16 cellular contexts compared by ENCODE assay signal in the genomic region with DNA sequence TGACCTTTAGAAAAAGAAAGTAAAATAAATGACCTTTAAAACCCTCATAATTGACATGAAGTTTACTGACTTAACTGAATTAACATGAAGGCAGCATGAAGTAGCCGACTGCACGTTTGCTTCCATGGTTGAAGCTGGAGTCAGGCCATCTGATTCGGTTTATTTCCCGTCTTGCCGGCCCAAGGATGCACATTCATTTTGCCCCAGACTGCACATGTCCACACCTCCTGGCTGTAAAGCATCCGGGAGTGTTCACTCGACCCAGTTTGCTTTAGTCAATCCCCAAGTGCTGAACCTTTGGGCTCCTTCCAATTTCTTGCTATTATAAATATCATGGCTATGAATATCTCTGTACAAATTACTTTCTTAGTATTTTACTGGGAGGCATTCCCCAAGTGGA. TPM values are rescaled to one million over a fixed set of nuclear protein-coding genes. Genes with fewer than 3 reads are reported as not detected.
DNase-seq lines count a peak whose midpoint lies in the region; ATAC-seq, FAIRE-seq and TF ChIP-seq lines count a peak whose summit lies in the region.
"Had no signal": no experiment of that assay in that cellular context is flagged by ENCODE, and none has a peak within 500 bp of the region (broad histone marks: within the 10 kb centered on the region; RNA-seq: fewer than 3 reads in every experiment).

No MANE protein-coding gene starts in this region.

- peaks cover 19% of the 10 kb centered on the region for H3K4me1 ChIP-seq in ACC112 (ENCODE audit: control insufficient read depth, insufficient read depth, low read length, unreplicated experiment)
- H3K4me1 ChIP-seq in ascending aorta: peaks cover 0 to 10% of the 10 kb centered on the region in 2 donors
- H3K4me1 ChIP-seq in pancreas: no peaks in the 10 kb centered on the region

- peak in 1 of 2 donors; percentile 70 for DNase-seq in ascending aorta (ENCODE audit: low spot score in 2 of 2)
- DNase-seq in left cardiac atrium: no peak
- no peak for DNase-seq in pancreas
- no peak for DNase-seq in endothelial cell (ENCODE audit: low spot score)
- no peak for DNase-seq in Calu3
- DNase-seq: activated CD4-positive, alpha-beta T cell treated with anti-CD3 and anti-CD28 coated beads, Interleukin-2, amount 10 ng/mL, durations not matched to agents 7 days and 5 days; activated T-cell treated with anti-CD3 and anti-CD28 coated beads, Interleukin-2, amount 50 U/mL, for 48 hours; amygdala; glutamatergic neuron; naive thymus-derived CD4-positive, alpha-beta T cell; retina; stimulated activated CD4-positive, alpha-beta T cell treated with anti-CD3 and anti-CD28 coated beads, Interleukin-4, amount 100 ng/mL, for 24 hours had no signal

- ATAC-seq in left cardiac atrium: peak; percentile 59 to 66
- peak in 3 of 4 donors; percentile 27 to 31 (median 30) for ATAC-seq in pancreas
- ATAC-seq in GM19395 (IDR thresholded peaks at IDR 0.05; ENCODE audit: unreplicated experiment): no peak
- ATAC-seq in HG02588 (IDR thresholded peaks at IDR 0.05; ENCODE audit: unreplicated experiment): no peak
- ATAC-seq: naive thymus-derived CD4-positive, alpha-beta T cell had no signal

- no TSS peak for BruUV-seq in Calu3 (replicated peaks; lab: Mats Ljungman, UMichigan)

- FAIRE-seq in pancreas (lab: Jason Lieb, UNC): no peak

- H2AFZ ChIP-seq in ACC112 (ENCODE audit: low read length, unreplicated experiment): no peak overlapping the region

- no peak overlapping the region; the same call in 1 of the 2 replicates for H3K27ac ChIP-seq in ACC112 (ENCODE audit: low read depth, low read length)
- peak overlapping the region; percentile 5 to 35 for H3K27ac ChIP-seq in ascending aorta
- H3K27ac ChIP-seq in pancreas: no peak overlapping the region

- 55 to 65% methylated on average over 7 of the region's 7 CpGs for WGBS in pancreas, 2 donors

- H3K36me3 Mint-ChIP-seq in endothelial cell (ENCODE audit: low read depth, unreplicated experiment) (no peaks in the 10 kb centered on the region), Calu3 (ENCODE audit: insufficient read depth, unreplicated experiment) (no peaks in the 10 kb centered on the region)
- H3K36me3 Mint-ChIP-seq: naive thymus-derived CD4-positive, alpha-beta T cell had no signal

- H3K27me3 Mint-ChIP-seq in endothelial cell (ENCODE audit: unreplicated experiment) (peaks cover 9% of the 10 kb centered on the region), Calu3 (ENCODE audit: unreplicated experiment) (peaks cover 75% of the 10 kb centered on the region)

- no peaks in the 10 kb centered on the region for H3K4me1 Mint-ChIP-seq in endothelial cell (ENCODE audit: unreplicated experiment)
- H3K4me1 Mint-ChIP-seq in Calu3 (ENCODE audit: low read depth, unreplicated experiment): peaks cover 1% of the 10 kb centered on the region

- H3K27me3 ChIP-seq in ACC112 (ENCODE audit: insufficient read depth, low read length) (no peaks in the 10 kb centered on the region), ascending aorta (no peaks in the 10 kb centered on the region), pancreas (no peaks in the 10 kb centered on the region)

- H3K79me2 ChIP-seq in ACC112 (ENCODE audit: control insufficient read depth, insufficient read depth, low read length, unreplicated experiment): no peaks in the 10 kb centered on the region

- H3K4me3 Mint-ChIP-seq in endothelial cell (ENCODE audit: unreplicated experiment) (no peak overlapping the region), Calu3 (ENCODE audit: low read depth, unreplicated experiment) (no peak overlapping the region)
- H3K4me3 Mint-ChIP-seq: activated CD4-positive, alpha-beta T cell treated with anti-CD3 and anti-CD28 coated beads, Interleukin-2, amount 10 ng/mL, durations not matched to agents 7 days and 5 days; naive thymus-derived CD4-positive, alpha-beta T cell had no signal

- H3K9me3 ChIP-seq in ascending aorta (no peaks in the 10 kb centered on the region), pancreas (no peaks in the 10 kb centered on the region)

- H3K9me3 Mint-ChIP-seq in endothelial cell (ENCODE audit: unreplicated experiment): no peaks in the 10 kb centered on the region
- no peaks in the 10 kb centered on the region for H3K9me3 Mint-ChIP-seq in Calu3 (ENCODE audit: low read depth, unreplicated experiment)
- H3K9me3 Mint-ChIP-seq: activated CD4-positive, alpha-beta T cell treated with anti-CD3 and anti-CD28 coated beads, Interleukin-2, amount 10 ng/mL, durations not matched to agents 7 days and 5 days; naive thymus-derived CD4-positive, alpha-beta T cell had no signal

- intact Hi-C loops in ascending aorta (cut with DNase I) (no loop called here), left cardiac atrium (cut with DNase I) (no loop called here), pancreas (cut with DNase I) (no loop called here), Calu3 (cut with micrococcal nuclease; ENCODE audit: unreplicated experiment) (no loop called here)

- no peak overlapping the region for H3K27ac Mint-ChIP-seq in endothelial cell (ENCODE audit: unreplicated experiment)
- H3K27ac Mint-ChIP-seq in Calu3 (ENCODE audit: unreplicated experiment): no peak overlapping the region
- H3K27ac Mint-ChIP-seq: activated CD4-positive, alpha-beta T cell treated with anti-CD3 and anti-CD28 coated beads, Interleukin-2, amount 10 ng/mL, durations not matched to agents 7 days and 5 days; naive thymus-derived CD4-positive, alpha-beta T cell had no signal

- TF ChIP-seq CTCF in ascending aorta (IDR thresholded peaks at IDR 0.05) (no peak), pancreas (IDR thresholded peaks at IDR 0.05) (no peak), endothelial cell (IDR thresholded peaks at IDR 0.05; ENCODE audit: unreplicated experiment) (no peak), Calu3 (IDR thresholded peaks at IDR 0.05; ENCODE audit: unreplicated experiment) (no peak)

- peak overlapping the region; percentile 51; the same call in 1 of the 2 replicates for H3K4me3 ChIP-seq in ACC112 (ENCODE audit: low read depth, low read length)
- H3K4me3 ChIP-seq in ascending aorta: no peak overlapping the region
- H3K4me3 ChIP-seq in pancreas: no peak overlapping the region

- H3K36me3 ChIP-seq in ACC112 (ENCODE audit: insufficient read depth, low read length) (no peaks in the 10 kb centered on the region), ascending aorta (no peaks in the 10 kb centered on the region), pancreas (no peaks in the 10 kb centered on the region)

- CTCF ChIA-PET in Calu3 (lab: Charles Lee): no interaction called here

RNA-seq across cellular contexts. Expression of a gene that starts 17.7 kb away (rescaled TPM):
- total RNA-seq in ascending aorta: 12.9 TPM
- 10 to 100 TPM; 11.6 to 13.1 TPM for total RNA-seq in left cardiac atrium
- 1 to 10 TPM in 5 of 6 donors, under 1 TPM in 1; 0.83 to 2.2 (median 1.6) TPM for total RNA-seq in pancreas
- 1 to 10 TPM in 1 of 2 donors, under 1 TPM in 1; 0.68 to 1.3 TPM for polyA plus RNA-seq in pancreas
- total RNA-seq in endothelial cell (ENCODE audit: unreplicated experiment): 2.9 TPM
- total RNA-seq in Calu3 (2022): 1.5 and 2.2 TPM in 2 replicates
- total RNA-seq: HT-29 had no signal

Comparison
In these comparisons a context has a peak if more than half of its experiments do, and no peak if none do; other contexts are left out.
1. H3K27ac ChIP-seq: peak in ascending aorta (2 of 2); none in ACC112 (single experiment) and pancreas (0 of 4).
2. ATAC-seq: peak in left cardiac atrium (2 of 2) and pancreas (3 of 4); none in GM19395 (single experiment) and HG02588 (single experiment).